In genomic region chr10:102720775-102721301, GRCh38 we compare ENCODE assay signal across 1 cellular context.
TF ChIP-seq lines count a peak whose summit lies in the region.

No MANE protein-coding gene starts in this region.

TF ChIP-seq in H1, 55 proteins besides CTCF, POLR2A, EP300 and RAD21:
- TF ChIP-seq SP2 (IDR thresholded peaks at IDR 0.05; ENCODE audit: low read length) (no peak), YY1 (IDR thresholded peaks at IDR 0.05; ENCODE audit: low read depth, low read length) (no peak), JUND (IDR thresholded peaks at IDR 0.05; ENCODE audit: low read length) (no peak), TAF1 (IDR thresholded peaks at IDR 0.05; ENCODE audit: low read depth, low read length) (no peak), CEBPB (IDR thresholded peaks at IDR 0.05; ENCODE audit: low read depth, low read length) (no peak), E2F6 (IDR thresholded peaks at IDR 0.05) (no peak), GTF2F1 (IDR thresholded peaks at IDR 0.05; ENCODE audit: borderline replicate concordance, low read depth, low read length) (no peak), CTBP2 (IDR thresholded peaks at IDR 0.05; ENCODE audit: borderline replicate concordance, insufficient read depth, insufficient read length, low read length) (no peak), SUZ12 (IDR thresholded peaks at IDR 0.05; ENCODE audit: low read length) (no peak), HDAC6 (IDR thresholded peaks at IDR 0.05; ENCODE audit: low read depth, low read length) (no peak), GABPA (IDR thresholded peaks at IDR 0.05; ENCODE audit: borderline replicate concordance, insufficient read depth, low read length) (no peak), BRCA1 (IDR thresholded peaks at IDR 0.05; ENCODE audit: low read depth, low read length) (no peak), KDM4A (IDR thresholded peaks at IDR 0.05; ENCODE audit: low read depth, low read length, severe bottlenecking) (no peak), BACH1 (IDR thresholded peaks at IDR 0.05; ENCODE audit: low read length) (no peak), CHD7 (IDR thresholded peaks at IDR 0.05; ENCODE audit: insufficient replicate concordance, low read length) (no peak)
- TF ChIP-seq, protein P1, sequence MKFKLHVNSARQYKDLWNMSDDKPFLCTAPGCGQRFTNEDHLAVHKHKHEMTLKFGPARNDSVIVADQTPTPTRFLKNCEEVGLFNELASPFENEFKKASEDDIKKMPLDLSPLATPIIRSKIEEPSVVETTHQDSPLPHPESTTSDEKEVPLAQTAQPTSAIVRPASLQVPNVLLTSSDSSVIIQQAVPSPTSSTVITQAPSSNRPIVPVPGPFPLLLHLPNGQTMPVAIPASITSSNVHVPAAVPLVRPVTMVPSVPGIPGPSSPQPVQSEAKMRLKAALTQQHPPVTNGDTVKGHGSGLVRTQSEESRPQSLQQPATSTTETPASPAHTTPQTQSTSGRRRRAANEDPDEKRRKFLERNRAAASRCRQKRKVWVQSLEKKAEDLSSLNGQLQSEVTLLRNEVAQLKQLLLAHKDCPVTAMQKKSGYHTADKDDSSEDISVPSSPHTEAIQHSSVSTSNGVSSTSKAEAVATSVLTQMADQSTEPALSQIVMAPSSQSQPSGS (IDR thresholded peaks at IDR 0.05; ENCODE audit: low read length) = no peak
- TF ChIP-seq, protein P2, sequence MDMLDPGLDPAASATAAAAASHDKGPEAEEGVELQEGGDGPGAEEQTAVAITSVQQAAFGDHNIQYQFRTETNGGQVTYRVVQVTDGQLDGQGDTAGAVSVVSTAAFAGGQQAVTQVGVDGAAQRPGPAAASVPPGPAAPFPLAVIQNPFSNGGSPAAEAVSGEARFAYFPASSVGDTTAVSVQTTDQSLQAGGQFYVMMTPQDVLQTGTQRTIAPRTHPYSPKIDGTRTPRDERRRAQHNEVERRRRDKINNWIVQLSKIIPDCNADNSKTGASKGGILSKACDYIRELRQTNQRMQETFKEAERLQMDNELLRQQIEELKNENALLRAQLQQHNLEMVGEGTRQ (IDR thresholded peaks at IDR 0.05; ENCODE audit: low read length) = no peak
